Comparison of ENCODE assay signal across 28 cellular contexts in genomic region chr3:132071043-132071442, GRCh38. TPM values are rescaled to one million over a fixed set of nuclear protein-coding genes. Genes with fewer than 3 reads are reported as not detected.
DNase-seq lines count a peak whose midpoint lies in the region; ATAC-seq, FAIRE-seq and TF ChIP-seq lines count a peak whose summit lies in the region.
"Had no signal": no experiment of that assay in that cellular context is flagged by ENCODE, and none has a peak within 500 bp of the region (broad histone marks: within the 10 kb centered on the region; RNA-seq: fewer than 3 reads in every experiment).

No MANE protein-coding gene starts in this region.

- H2BK15ac ChIP-seq in H1 (ENCODE audit: low read length), result no peak overlapping the region

- no peaks in the 10 kb centered on the region for H3K9me3 Mint-ChIP-seq in Calu3 (ENCODE audit: low read depth, unreplicated experiment)

- H3K4me1 ChIP-seq in BE2C (no peaks in the 10 kb centered on the region), H1 (replicated peaks in 1 of 4; ENCODE audit: control insufficient read depth in 3 of 4, insufficient read depth in 4 of 4, low read length in 3 of 4) (no peaks in the 10 kb centered on the region)
- H3K4me1 ChIP-seq: adrenal gland, esophagus squamous epithelium, gastrocnemius medialis, psoas muscle had no signal

- no peak for TF ChIP-seq RAD21 in H1 (IDR thresholded peaks at IDR 0.05 in 1 of 2, conservative IDR thresholded peaks at IDR 0.05 in 1 of 2; ENCODE audit: low read depth in 2 of 2, low read length in 2 of 2)

- no TSS peak for BruUV-seq in Calu3 (replicated peaks; lab: Mats Ljungman, UMichigan)

- H2AFZ ChIP-seq in H1 (ENCODE audit: low read length), result no peak overlapping the region

- TF ChIP-seq EP300 in H1 (IDR thresholded peaks at IDR 0.05; ENCODE audit: borderline replicate concordance in 1 of 2, low read depth in 2 of 2, low read length in 2 of 2), result no peak

- no peak overlapping the region for H3K23ac ChIP-seq in H1 (ENCODE audit: insufficient read length)

- H3K4me2 ChIP-seq in H1 (ENCODE audit: insufficient read depth in 1 of 2, low read depth in 2 of 2, low read length in 2 of 2), result no peak overlapping the region

- no peak overlapping the region for H4K91ac ChIP-seq in H1 (replicated peaks; ENCODE audit: insufficient read length, low read length)

- DNase-seq in BE2C (peak; percentile 30), Calu3 (peak; percentile 43), NCI-H1417 treated with DMSO at 0.1 percent for 48 hours (lab: John Stamatoyannopoulos, UW) (peak; percentile 33), H1 (ENCODE audit: low read depth in 1 of 2, low spot score in 2 of 2) (no peak), C1 segment of cervical spinal cord (lab: John Stamatoyannopoulos, UW) (no peak), putamen (ENCODE audit: low spot score) (no peak)
- DNase-seq: activated CD4-positive, alpha-beta T cell treated with anti-CD3 and anti-CD28 coated beads for 48 hours; activated naive CD4-positive, alpha-beta T cell treated with Interleukin-2 at 50 U/mL for 16 hours; activated T-cell treated with anti-CD3 and anti-CD28 coated beads, Interleukin-2, amount 50 U/mL, for 48 hours; adrenal gland; brain microvascular endothelial cell; CD4-positive, alpha-beta memory T cell; esophagus squamous epithelium; gastrocnemius medialis; NCI-H1092; NCI-H2227 treated with DMSO at 0.1 percent for 48 hours; NCI-H82; OCI-M1; psoas muscle; stimulated activated CD8-positive, alpha-beta memory T cell treated with anti-CD3 and anti-CD28 coated beads, Interleukin-4, amount 100 ng/mL, for 48 hours; trophoblast cell had no signal

- no peak overlapping the region for H3K14ac ChIP-seq in H1 (ENCODE audit: insufficient read length)

- no peak overlapping the region for H2BK20ac ChIP-seq in H1 (ENCODE audit: low read length)

- CTCF ChIA-PET in Calu3 (lab: Charles Lee) (interaction anchor here (1.1 kb wide), 1 partner anchor 33 kb away, joined by 4 read pairs; no protein-coding TSS in a partner anchor), H1 (lab: Charles Lee; ENCODE audit: partially characterized antibody) (interaction anchor here (0.6 to 2.5 kb wide), 3 partner anchors 32 to 140 kb away, joined by 3 to 9 read pairs (median 3); no protein-coding TSS in a partner anchor)

- no peaks in the 10 kb centered on the region for H4K20me1 ChIP-seq in H1 (replicated peaks in 1 of 2; ENCODE audit: control insufficient read depth in 1 of 2, insufficient read depth in 2 of 2, low read length in 2 of 2)

- POLR2A ChIA-PET in H1 (lab: Charles Lee; ENCODE audit: partially characterized antibody), result interaction anchor here (0.6 kb wide), 1 partner anchor 55 kb away, joined by 3 read pairs; no protein-coding TSS in a partner anchor

- H2AK5ac ChIP-seq in H1 (ENCODE audit: low read depth, low read length), result no peak overlapping the region

- H3K9ac ChIP-seq in H1 (replicated peaks in 1 of 4; ENCODE audit: extremely low read depth in 1 of 4, low read depth in 3 of 4, low read length in 3 of 4), result no peak overlapping the region

- H4K8ac ChIP-seq in H1 (ENCODE audit: extremely low read depth, insufficient read depth, low read length), result no peak overlapping the region

- H3K4ac ChIP-seq in H1 (replicated peaks; ENCODE audit: insufficient read length, low read depth, low read length), result no peak overlapping the region

- FAIRE-seq in H1 (lab: Jason Lieb, UNC), result peak; percentile 92
- FAIRE-seq: colon, GM12892, GM19239 had no signal

- no peaks in the 10 kb centered on the region for H3K36me3 Mint-ChIP-seq in Calu3 (ENCODE audit: insufficient read depth, unreplicated experiment)
- H3K36me3 Mint-ChIP-seq: CD4-positive, alpha-beta memory T cell had no signal

- no peaks in the 10 kb centered on the region for H3K79me1 ChIP-seq in H1 (ENCODE audit: low read depth, low read length)

- ATAC-seq in GM18517 (IDR thresholded peaks at IDR 0.05; ENCODE audit: unreplicated experiment), result no peak
- ATAC-seq: gastrocnemius medialis, psoas muscle had no signal

- no peak overlapping the region for H3K27ac ChIP-seq in H1 (ENCODE audit: low read depth, low read length)
- H3K27ac ChIP-seq: adrenal gland, brain microvascular endothelial cell, esophagus squamous epithelium, gastrocnemius medialis, psoas muscle had no signal

- TF ChIP-seq CTCF in BE2C (IDR thresholded peaks at IDR 0.05; ENCODE audit: low read depth, low read length) (no peak), Calu3 (IDR thresholded peaks at IDR 0.05; ENCODE audit: unreplicated experiment) (no peak), H1 (IDR thresholded peaks at IDR 0.05; ENCODE audit: control extremely low read depth in 1 of 3, insufficient read depth in 1 of 3, low read depth in 1 of 3, low read length in 3 of 3) (no peak)

- TF ChIP-seq POLR2A in H1 (IDR thresholded peaks at IDR 0.05; ENCODE audit: control extremely low read depth in 1 of 2, low read depth in 2 of 2, low read length in 2 of 2), result no peak

- H3K36me3 ChIP-seq in BE2C (no peaks in the 10 kb centered on the region), H1 (ENCODE audit: control insufficient read depth in 2 of 4, insufficient read depth in 4 of 4, low read length in 3 of 4) (no peaks in the 10 kb centered on the region)
- H3K36me3 ChIP-seq: adrenal gland, brain microvascular endothelial cell, esophagus squamous epithelium, gastrocnemius medialis had no signal

- no peak overlapping the region for H2BK12ac ChIP-seq in H1 (ENCODE audit: low read depth, low read length)

- H3K4me3 ChIP-seq in BE2C (ENCODE audit: low read depth, low read length), result no peak overlapping the region
- no peak overlapping the region for H3K4me3 ChIP-seq in H1 (ENCODE audit: extremely low read depth in 1 of 4, insufficient read depth in 2 of 4, low read depth in 3 of 4, low read length in 4 of 4)
- H3K4me3 ChIP-seq: adrenal gland, esophagus squamous epithelium, gastrocnemius medialis, psoas muscle had no signal

- H3K27me3 Mint-ChIP-seq in Calu3 (ENCODE audit: unreplicated experiment), result no peaks in the 10 kb centered on the region

- no peaks in the 10 kb centered on the region for H3K79me2 ChIP-seq in H1 (ENCODE audit: control insufficient read depth in 1 of 2, insufficient read depth in 2 of 2, low read length in 2 of 2)

- no peak overlapping the region for H4K5ac ChIP-seq in H1 (ENCODE audit: insufficient read length, low read depth, low read length)

- no peak overlapping the region for H3K4me3 Mint-ChIP-seq in Calu3 (ENCODE audit: low read depth, unreplicated experiment)
- H3K4me3 Mint-ChIP-seq: CD4-positive, alpha-beta memory T cell had no signal

- peaks cover 15% of the 10 kb centered on the region for H3K27me3 ChIP-seq in BE2C
- H3K27me3 ChIP-seq in H1 (replicated peaks in 1 of 4; ENCODE audit: control insufficient read depth in 3 of 4, extremely low read depth in 1 of 4, insufficient read depth in 3 of 4, low read length in 3 of 4), result peaks cover 27 to 68% (median 50%) of the 10 kb centered on the region in 4 experiments
- H3K27me3 ChIP-seq: adrenal gland, brain microvascular endothelial cell, esophagus squamous epithelium, gastrocnemius medialis had no signal

- no peak overlapping the region for H3K18ac ChIP-seq in H1 (ENCODE audit: extremely low read depth, low read length)

- H2BK120ac ChIP-seq in H1 (replicated peaks; ENCODE audit: low read depth, low read length), result no peak overlapping the region

- H2BK5ac ChIP-seq in H1 (ENCODE audit: low read depth, low read length), result no peak overlapping the region

- peaks cover 15% of the 10 kb centered on the region for H3K4me1 Mint-ChIP-seq in Calu3 (ENCODE audit: low read depth, unreplicated experiment)
- H3K4me1 Mint-ChIP-seq: CD4-positive, alpha-beta memory T cell had no signal

- H3K9me3 ChIP-seq in BE2C, result no peaks in the 10 kb centered on the region
- H3K9me3 ChIP-seq in H1 (ENCODE audit: insufficient read depth in 2 of 2, low read depth in 1 of 2, low read length in 1 of 2), result no peaks in the 10 kb centered on the region
- H3K9me3 ChIP-seq: adrenal gland, esophagus squamous epithelium, gastrocnemius medialis, psoas muscle had no signal

- no peak overlapping the region for H3K27ac Mint-ChIP-seq in Calu3 (ENCODE audit: unreplicated experiment)
- H3K27ac Mint-ChIP-seq: CD4-positive, alpha-beta memory T cell had no signal

- H3K56ac ChIP-seq in H1 (replicated peaks; ENCODE audit: insufficient read length, low read depth, low read length), result no peak overlapping the region

- H3K23me2 ChIP-seq in H1 (ENCODE audit: low read depth, low read length), result no peaks in the 10 kb centered on the region

- intact Hi-C loops in Calu3 (cut with micrococcal nuclease; ENCODE audit: unreplicated experiment), result no loop called here

TF ChIP-seq in H1, 55 proteins besides CTCF, POLR2A, EP300 and RAD21:
- peak; percentile 37; the same call in 1 of the 2 replicates for TF ChIP-seq POLR2AphosphoS5 (IDR thresholded peaks at IDR 0.05; ENCODE audit: low read depth, low read length)
- 0 out of 2 replicates have a peak, but pooled peaks have one; percentile 58 for TF ChIP-seq POU5F1 (IDR thresholded peaks at IDR 0.05; ENCODE audit: low read depth, low read length)
- 0 out of 2 replicates have a peak, but pooled peaks have one; percentile 53 for TF ChIP-seq TCF12 (IDR thresholded peaks at IDR 0.05; ENCODE audit: low read depth, low read length)
- no peak for TF ChIP-seq TEAD4 (IDR thresholded peaks at IDR 0.05; ENCODE audit: low read depth, low read length)
- peak; percentile 77 for TF ChIP-seq NANOG (IDR thresholded peaks at IDR 0.05; ENCODE audit: insufficient read depth, low read depth, low read length, poor library complexity, severe bottlenecking)
- TF ChIP-seq SP4 (IDR thresholded peaks at IDR 0.05; ENCODE audit: low read length), result no peak
TF ChIP-seq in H1: peak in this region for 4.

RNA-seq across cellular contexts. Expression of gene CPNE4, which starts 36.2 kb away (rescaled TPM):
- polyA plus RNA-seq in BE2C (2012; ENCODE audit: insufficient read depth, insufficient read length, low read depth), result 26.6 TPM
- 23.2 and 31.1 TPM in 2 replicates for total RNA-seq in Calu3 (2022)
- 1.9 and 3.8 TPM in 2 replicates for total RNA-seq in H1 (2021; fragmentation: NEBNext Ultra II Directional; extraction: Animal tissue kit (Norgen Biotek cat#: 25700))
- 0.82 TPM in 2 replicates for polyA plus RNA-seq in H1 (2011; rRNA removed)
- polyA plus RNA-seq in H1 (2011; cell fraction: cytosol; rRNA removed), result 1.2 TPM
- 1.9 TPM for polyA plus RNA-seq in H1 (2011; cell fraction: nucleus; rRNA removed)
- 2.8 to 4.3 TPM (median 3.3 TPM) in 4 replicates for polyA plus RNA-seq in H1 (2012, experiment 1 of 2)
- 1.4 TPM for polyA plus RNA-seq in H1 (2012, experiment 2 of 2)
- 1.3 TPM for polyA plus RNA-seq in H1 (2013, experiment 1 of 2)
- 0.85 TPM for polyA plus RNA-seq in H1 (2013, experiment 2 of 2)
- 4.4 and 7.1 TPM in 2 replicates for polyA minus RNA-seq in H1 (2011; rRNA and poly(A)+ RNA removed)
- polyA minus RNA-seq in H1 (2011; cell fraction: cytosol; rRNA and poly(A)+ RNA removed), result 0.88 TPM
- 6.2 TPM for polyA minus RNA-seq in H1 (2011; cell fraction: nucleus; rRNA and poly(A)+ RNA removed)
- total RNA-seq: CD4-positive, alpha-beta memory T cell; gastrocnemius medialis; lung microvascular endothelial cell; psoas muscle; skeletal muscle tissue; T-helper 2 cell treated with Interferon-gamma antibody and Interleukin-4, amounts not matched to agents 100 ng/mL and 5 ng/mL, for 36 hours had no signal
- polyA plus RNA-seq: CD4-positive, alpha-beta memory T cell had no signal

Comparison
In these comparisons a context has a peak if more than half of its experiments do, and no peak if none do; other contexts are left out.
1. DNase-seq: peak in BE2C (single experiment), Calu3 (single experiment) and NCI-H1417 treated with DMSO at 0.1 percent for 48 hours (single experiment); none in H1 (0 of 2), C1 segment of cervical spinal cord (0 of 14) and putamen (single experiment).